Comparison of ENCODE assay signal across 25 cellular contexts in genomic region chr9:33443047-33443446, GRCh38. TPM values are rescaled to one million over a fixed set of nuclear protein-coding genes. Genes with fewer than 3 reads are reported as not detected.
DNase-seq lines count a peak whose midpoint lies in the region; ATAC-seq lines count a peak whose summit lies in the region.
"Had no signal": no experiment of that assay in that cellular context is flagged by ENCODE, and none has a peak within 500 bp of the region (broad histone marks: within the 10 kb centered on the region; RNA-seq: fewer than 3 reads in every experiment).

No MANE protein-coding gene starts in this region.

- no peaks in the 10 kb centered on the region for H3K27me3 ChIP-seq in effector memory CD4-positive, alpha-beta T cell (replicated peaks; ENCODE audit: control insufficient read depth, insufficient read depth, low read length, poor library complexity, severe bottlenecking)
- H3K27me3 ChIP-seq: brain microvascular endothelial cell, gastroesophageal sphincter, right lobe of liver had no signal

- no peak overlapping the region for H3K27ac Mint-ChIP-seq in activated T-cell treated with anti-CD3 and anti-CD28 coated beads, Interleukin-2, amount 50 U/mL, for 24 hours
- H3K27ac Mint-ChIP-seq: activated naive CD4-positive, alpha-beta T cell treated with anti-CD3 and anti-CD28 coated beads, Interleukin-2, amount 50 U/mL, for 24 hours; nephron had no signal

- H3K4me1 Mint-ChIP-seq in activated T-cell treated with anti-CD3 and anti-CD28 coated beads, Interleukin-2, amount 50 U/mL, for 24 hours (ENCODE audit: low read depth), result peaks cover 47% of the 10 kb centered on the region

- intact Hi-C loops in head of caudate nucleus (cut with DNase I), result no loop called here

- no peak overlapping the region for H3K4me3 ChIP-seq in effector memory CD4-positive, alpha-beta T cell (ENCODE audit: insufficient read depth, low read depth, low read length, poor library complexity, severe bottlenecking)
- H3K4me3 ChIP-seq: gastroesophageal sphincter, lung, right lobe of liver, thoracic aorta had no signal

- DNase-seq in activated T-cell treated with anti-CD3 and anti-CD28 coated beads, Interleukin-2, amount 50 U/mL, for 24 hours, result peak; percentile 18
- no peak for DNase-seq in activated T-cell treated with anti-CD3 and anti-CD28 coated beads for 4 hours
- no peak for DNase-seq in effector memory CD4-positive, alpha-beta T cell
- peak; percentile 42 for DNase-seq in mucosa of gallbladder (ENCODE audit: low spot score)
- no peak for DNase-seq in midbrain (lab: John Stamatoyannopoulos, UW)
- DNase-seq in head of caudate nucleus, result no peak
- DNase-seq in NCI-H510A (lab: John Stamatoyannopoulos, UW), result no peak
- DNase-seq: activated CD4-positive, alpha-beta T cell treated with anti-CD3 and anti-CD28 coated beads for 1 hour; brain microvascular endothelial cell; CD8-positive, alpha-beta memory T cell; effector CD8-positive, alpha-beta T cell; HCEC 1CT; MV-4-11; NCI-H2107; NCI-H82; Right ventricle myocardium superior; stimulated activated CD4-positive, alpha-beta T cell treated with anti-CD3 and anti-CD28 coated beads, Interleukin-2, amount 100 ng/mL, for 48 hours had no signal

- ATAC-seq in HG03159 (IDR thresholded peaks at IDR 0.05; ENCODE audit: unreplicated experiment), result no peak
- ATAC-seq: gastroesophageal sphincter had no signal

- no peaks in the 10 kb centered on the region for H3K27me3 Mint-ChIP-seq in activated T-cell treated with anti-CD3 and anti-CD28 coated beads, Interleukin-2, amount 50 U/mL, for 24 hours
- H3K27me3 Mint-ChIP-seq: activated naive CD4-positive, alpha-beta T cell treated with anti-CD3 and anti-CD28 coated beads, Interleukin-2, amount 50 U/mL, for 24 hours; CD8-positive, alpha-beta memory T cell had no signal

- H3K4me1 ChIP-seq in effector memory CD4-positive, alpha-beta T cell (ENCODE audit: control insufficient read depth, insufficient read depth, low read length, poor library complexity, severe bottlenecking), result peaks cover 35% of the 10 kb centered on the region

- H3K36me3 Mint-ChIP-seq in activated T-cell treated with anti-CD3 and anti-CD28 coated beads, Interleukin-2, amount 50 U/mL, for 24 hours (ENCODE audit: low read depth), result peaks cover 27% of the 10 kb centered on the region

- H3K4me3 Mint-ChIP-seq in activated T-cell treated with anti-CD3 and anti-CD28 coated beads, Interleukin-2, amount 50 U/mL, for 24 hours, result no peak overlapping the region
- H3K4me3 Mint-ChIP-seq: activated naive CD4-positive, alpha-beta T cell treated with anti-CD3 and anti-CD28 coated beads, Interleukin-2, amount 50 U/mL, for 24 hours; nephron had no signal

- peak overlapping the region; percentile 8 for H3K27ac ChIP-seq in effector memory CD4-positive, alpha-beta T cell (ENCODE audit: insufficient read depth, low read length, poor library complexity, severe bottlenecking)
- H3K27ac ChIP-seq: brain microvascular endothelial cell, gastroesophageal sphincter, thoracic aorta had no signal

- H3K9me3 ChIP-seq in effector memory CD4-positive, alpha-beta T cell (ENCODE audit: control insufficient read depth, low read length), result no peaks in the 10 kb centered on the region
- H3K9me3 ChIP-seq: gastroesophageal sphincter, right lobe of liver, thoracic aorta had no signal

- no peaks in the 10 kb centered on the region for H3K9me3 Mint-ChIP-seq in activated T-cell treated with anti-CD3 and anti-CD28 coated beads, Interleukin-2, amount 50 U/mL, for 24 hours
- H3K9me3 Mint-ChIP-seq: activated naive CD4-positive, alpha-beta T cell treated with anti-CD3 and anti-CD28 coated beads, Interleukin-2, amount 50 U/mL, for 24 hours; CD8-positive, alpha-beta memory T cell; nephron had no signal

- peaks cover 31% of the 10 kb centered on the region for H3K36me3 ChIP-seq in effector memory CD4-positive, alpha-beta T cell (ENCODE audit: control insufficient read depth, insufficient read depth, low read length)
- H3K36me3 ChIP-seq: brain microvascular endothelial cell, thoracic aorta had no signal

RNA-seq across cellular contexts. Expression of gene AQP3, which starts 4.3 kb away (rescaled TPM):
- total RNA-seq in mucosa of gallbladder, result 26.2 TPM
- total RNA-seq: G401 had no signal

RNA-seq across cellular contexts. Expression of gene NOL6, which starts 30.7 kb away (rescaled TPM):
- total RNA-seq in mucosa of gallbladder, result 18.9 TPM

RNA-seq across cellular contexts. Expression of gene AQP7, which starts 40.7 kb away (rescaled TPM):
- 15.0 TPM for total RNA-seq in mucosa of gallbladder
- total RNA-seq: CD8-positive, alpha-beta memory T cell had no signal

Comparison
In these comparisons a context has a peak if more than half of its experiments do, and no peak if none do; other contexts are left out.
1. DNase-seq: peak in activated T-cell treated with anti-CD3 and anti-CD28 coated beads, Interleukin-2, amount 50 U/mL, for 24 hours (single experiment) and mucosa of gallbladder (single experiment); none in activated T-cell treated with anti-CD3 and anti-CD28 coated beads for 4 hours (single experiment), effector memory CD4-positive, alpha-beta T cell (0 of 3), midbrain (single experiment), head of caudate nucleus (0 of 42) and NCI-H510A (single experiment).